Comparison of ENCODE assay signal across 9 cellular contexts in genomic region chr2:40680547-40680946, GRCh38.
DNase-seq lines count a peak whose midpoint lies in the region; ATAC-seq, FAIRE-seq and TF ChIP-seq lines count a peak whose summit lies in the region.
"Had no signal": no experiment of that assay in that cellular context is flagged by ENCODE, and none has a peak within 500 bp of the region (broad histone marks: within the 10 kb centered on the region; RNA-seq: fewer than 3 reads in every experiment).

No MANE protein-coding gene starts in this region.

- no peaks in the 10 kb centered on the region for H3F3A ChIP-seq in SK-N-SH (replicated peaks; ENCODE audit: insufficient read depth)

- no peak overlapping the region for H3K27ac ChIP-seq in SK-N-SH (ENCODE audit: low read depth in 2 of 2, low read length in 1 of 2)
- peak overlapping the region in 2 of 4 donors; percentile 13 to 41 for H3K27ac ChIP-seq in sigmoid colon
- H3K27ac ChIP-seq: cardiac muscle cell had no signal

- TF ChIP-seq EP300 in SK-N-SH (IDR thresholded peaks at IDR 0.05; ENCODE audit: borderline replicate concordance in 1 of 2, low read depth in 1 of 2, low read length in 1 of 2) (no peak), sigmoid colon (IDR thresholded peaks at IDR 0.05) (no peak)

- FAIRE-seq in D721Med (lab: Jason Lieb, UNC), result no peak

- no peaks in the 10 kb centered on the region for H3K9me2 ChIP-seq in SK-N-SH

- no peaks in the 10 kb centered on the region for H3K9me3 ChIP-seq in SK-N-SH
- peaks cover 0 to 2% (median under 1%) of the 10 kb centered on the region in 4 donors for H3K9me3 ChIP-seq in sigmoid colon

- CTCF ChIA-PET in SK-N-SH (lab: Yijun Ruan, JAX), result no interaction called here

- POLR2A ChIA-PET in SK-N-SH (lab: Yijun Ruan, JAX), result no interaction called here

- H3K9ac ChIP-seq in SK-N-SH, result no peak overlapping the region

- no peaks in the 10 kb centered on the region for H4K20me1 ChIP-seq in SK-N-SH (ENCODE audit: insufficient read depth)

- H2AFZ ChIP-seq in SK-N-SH (ENCODE audit: low read depth), result no peak overlapping the region

- no peaks in the 10 kb centered on the region for H3K4me1 ChIP-seq in SK-N-SH (ENCODE audit: control insufficient read depth in 1 of 2, insufficient read depth in 2 of 2, low read depth in 1 of 2, low read length in 1 of 2)
- peaks cover 0 to 17% (median 9%) of the 10 kb centered on the region in 4 donors for H3K4me1 ChIP-seq in sigmoid colon

- TF ChIP-seq POLR2A in sigmoid colon (IDR thresholded peaks at IDR 0.05), result no peak

- H3K36me3 ChIP-seq in SK-N-SH (replicated peaks in 1 of 2; ENCODE audit: control insufficient read depth in 1 of 2, insufficient read depth in 2 of 2, low read length in 1 of 2), result no peaks in the 10 kb centered on the region
- H3K36me3 ChIP-seq in sigmoid colon, result no peaks in the 10 kb centered on the region
- H3K36me3 ChIP-seq: cardiac muscle cell had no signal

- TF ChIP-seq CTCF in SK-N-SH (IDR thresholded peaks at IDR 0.05), result no peak
- TF ChIP-seq CTCF in sigmoid colon (IDR thresholded peaks at IDR 0.05), result no peak
- no peak for TF ChIP-seq CTCF in D721Med (IDR thresholded peaks at IDR 0.05; ENCODE audit: insufficient read depth, missing control alignments)

- H3K27me3 ChIP-seq in SK-N-SH (ENCODE audit: insufficient read depth) (no peaks in the 10 kb centered on the region), sigmoid colon (no peaks in the 10 kb centered on the region)
- H3K27me3 ChIP-seq: cardiac muscle cell had no signal

- intact Hi-C loops in sigmoid colon (cut with DNase I), result no loop called here

- no peak for DNase-seq in SK-N-SH
- DNase-seq in MV-4-11 (lab: John Stamatoyannopoulos, UW), result peak; percentile 67
- no peak for DNase-seq in sigmoid colon
- DNase-seq in D721Med (ENCODE audit: insufficient read length, low spot score), result no peak
- DNase-seq in NCI-H1092 (lab: John Stamatoyannopoulos, UW), result no peak
- DNase-seq in NCI-H2171 (lab: John Stamatoyannopoulos, UW), result no peak

- TF ChIP-seq RAD21 in SK-N-SH (IDR thresholded peaks at IDR 0.05; ENCODE audit: low read length), result no peak

- no peak overlapping the region for H3K4me3 ChIP-seq in SK-N-SH (ENCODE audit: low read depth in 2 of 2, low read length in 1 of 2)
- H3K4me3 ChIP-seq in sigmoid colon, result peak overlapping the region in 3 of 4 donors; percentile 9 to 29 (median 23)
- H3K4me3 ChIP-seq: cardiac muscle cell had no signal

- ATAC-seq in SK-N-SH treated with all-trans-retinoic acid at 6 μM for 48 hours (no peak), HG02840 (IDR thresholded peaks at IDR 0.05; ENCODE audit: low FRiP score, unreplicated experiment) (peak; percentile 89)

- H3K79me2 ChIP-seq in SK-N-SH (ENCODE audit: insufficient read depth), result no peaks in the 10 kb centered on the region

- peak overlapping the region; percentile 47; the same call in 1 of the 2 replicates for H3K4me2 ChIP-seq in SK-N-SH

- 48% methylated on average over 2 of the region's 2 CpGs for WGBS in SK-N-SH (ENCODE audit: low lambda C conversion rate)
- 3 to 13% methylated on average over 2 of the region's 2 CpGs for WGBS in sigmoid colon, 2 donors

TF ChIP-seq in SK-N-SH, 30 proteins besides CTCF, POLR2A, EP300 and RAD21 (continues in another document):
- TF ChIP-seq SIN3A (IDR thresholded peaks at IDR 0.05; ENCODE audit: borderline replicate concordance, low read depth, low read length) (no peak), MAX (IDR thresholded peaks at IDR 0.05; ENCODE audit: low read depth) (no peak), USF1 (IDR thresholded peaks at IDR 0.05; ENCODE audit: borderline replicate concordance, low read depth) (no peak), GATA2 (CRISPR knock-in tag; IDR thresholded peaks at IDR 0.05) (no peak), JUND (IDR thresholded peaks at IDR 0.05) (no peak), RXRA (IDR thresholded peaks at IDR 0.05; ENCODE audit: borderline replicate concordance, low read depth) (no peak), ELF1 (IDR thresholded peaks at IDR 0.05) (no peak), POLR2AphosphoS5 (IDR thresholded peaks at IDR 0.05; ENCODE audit: low read depth, low read length) (no peak), NFIC (IDR thresholded peaks at IDR 0.05; ENCODE audit: borderline replicate concordance) (no peak), USF2 (IDR thresholded peaks at IDR 0.05; ENCODE audit: borderline replicate concordance, low read depth, low read length) (no peak), FOSL2 (IDR thresholded peaks at IDR 0.05; ENCODE audit: borderline replicate concordance, low read depth) (no peak), TCF12 (IDR thresholded peaks at IDR 0.05) (no peak), PBX3 (IDR thresholded peaks at IDR 0.05) (no peak), SMC3 (IDR thresholded peaks at IDR 0.05; ENCODE audit: low read depth, low read length) (no peak)

TF ChIP-seq in SK-N-SH treated with all-trans-retinoic acid at 6 μM for 48 hours, 23 proteins besides CTCF, POLR2A, EP300 and RAD21:
- no peak for TF ChIP-seq ZNF565 (CRISPR knock-in tag; conservative IDR thresholded peaks at IDR 0.05; ENCODE audit: low read depth)
- no peak for TF ChIP-seq TOX (CRISPR knock-in tag; IDR thresholded peaks at IDR 0.05; ENCODE audit: borderline replicate concordance)
- TF ChIP-seq GLIS3 (CRISPR knock-in tag; IDR thresholded peaks at IDR 0.05), result no peak
- TF ChIP-seq TSHZ2 (CRISPR knock-in tag; IDR thresholded peaks at IDR 0.05), result no peak
- no peak for TF ChIP-seq ZC3H10 (CRISPR knock-in tag; IDR thresholded peaks at IDR 0.05)
- TF ChIP-seq ISL1 (CRISPR knock-in tag; IDR thresholded peaks at IDR 0.05), result no peak

Comparison
In these comparisons a context has a peak if more than half of its experiments do, and no peak if none do; other contexts are left out.
1. H3K4me3 ChIP-seq: peak in sigmoid colon (3 of 4); none in SK-N-SH (0 of 2).